In genomic region chr16:56927471-56927870, GRCh38 we compare ENCODE assay signal across 30 cellular contexts. TPM values are rescaled to one million over a fixed set of nuclear protein-coding genes. Genes with fewer than 3 reads are reported as not detected.
"Had no signal": no experiment of that assay in that cellular context is flagged by ENCODE, and none has a peak within 500 bp of the region (broad histone marks: within the 10 kb centered on the region; RNA-seq: fewer than 3 reads in every experiment).

No MANE protein-coding gene starts in this region.

- H3K27ac ChIP-seq: SJSA1, SK-N-MC had no signal

- H3K9me3 ChIP-seq: SJSA1 had no signal

- H3K4me3 Mint-ChIP-seq: T-cell had no signal

- FAIRE-seq: HepG2, RCC 7860 had no signal

- H3K9me3 Mint-ChIP-seq: IgD-negative memory B cell, T-cell had no signal

- H3K4me3 ChIP-seq: SJSA1, SK-N-MC had no signal

- H3K36me3 Mint-ChIP-seq: IgD-negative memory B cell, T-cell had no signal

- H3K27me3 Mint-ChIP-seq: IgD-negative memory B cell, T-cell had no signal

- H3K27ac Mint-ChIP-seq: T-cell had no signal

- DNase-seq: Kasumi-1, KBM-7, MV-4-11, NCI-H1092, NCI-H1105 treated with DMSO at 0.1 percent for 48 hours, NCI-H1417 treated with DMSO at 0.1 percent for 48 hours, NCI-H146, NCI-H1694 treated with DMSO at 0.1 percent for 48 hours, NCI-H1930, NCI-H2081, NCI-H2107, NCI-H226, NCI-H446, NCI-H510A, NCI-H524 treated with DMSO at 0.1 percent for 48 hours, NCI-H69, NCI-H774, OCI-M1, Right ventricle myocardium superior, RPMI8226, SIG-M5, SW 1271, T-cell had no signal

- H3K27me3 ChIP-seq: SJSA1 had no signal

- ATAC-seq: HepG2, T-cell had no signal

RNA-seq across cellular contexts. Expression of gene CETP, which starts 34.3 kb away (rescaled TPM):
- total RNA-seq: HT1080, M059J had no signal
